19 cellular contexts compared by ENCODE assay signal in the genomic region with DNA sequence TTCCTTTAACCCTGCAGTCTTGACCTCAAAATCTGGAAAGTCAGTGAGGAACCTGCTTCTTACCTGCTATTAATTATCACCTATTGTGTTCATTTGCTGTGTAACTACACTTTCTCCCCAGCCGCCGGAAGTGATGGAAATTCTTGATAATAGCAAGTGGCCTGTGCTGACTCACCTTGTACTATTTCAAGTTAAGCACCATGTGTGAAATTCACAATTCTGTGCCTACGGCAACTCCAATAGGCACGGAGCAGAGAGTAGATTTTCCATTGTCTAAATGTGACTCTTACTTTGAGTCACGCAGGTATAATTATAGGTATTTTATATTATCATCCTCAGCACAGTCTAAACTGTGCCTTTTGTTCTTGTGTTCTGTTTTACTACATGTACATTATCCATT.
DNase-seq lines count a peak whose midpoint lies in the region; ATAC-seq, FAIRE-seq and TF ChIP-seq lines count a peak whose summit lies in the region.
"Had no signal": no experiment of that assay in that cellular context is flagged by ENCODE, and none has a peak within 500 bp of the region (broad histone marks: within the 10 kb centered on the region; RNA-seq: fewer than 3 reads in every experiment).

No MANE protein-coding gene starts in this region.

- no peak overlapping the region for H3K9ac ChIP-seq in K562 (ENCODE audit: insufficient read depth in 1 of 2, low read depth in 2 of 2, low read length in 2 of 2)

- BruUV-seq in K562 (replicated peaks; lab: Mats Ljungman, UMichigan) (no TSS peak), Caco-2 (replicated peaks; lab: Mats Ljungman, UMichigan) (no TSS peak)

- in situ Hi-C loops in K562 (cut with MboI): no loop called here

- H3K36me3 Mint-ChIP-seq in Caco-2 (ENCODE audit: insufficient read depth, unreplicated experiment): no peaks in the 10 kb centered on the region
- H3K36me3 Mint-ChIP-seq: naive B cell had no signal

- no peak for TF ChIP-seq POLR2A in K562 (conservative IDR thresholded peaks at IDR 0.05)

- H4K20me1 ChIP-seq in K562 (replicated peaks; ENCODE audit: control insufficient read depth, insufficient read depth, low read length): no peaks in the 10 kb centered on the region

- no peak for TF ChIP-seq CTCF in cardiac muscle cell (IDR thresholded peaks at IDR 0.05; ENCODE audit: low read depth, low read length)
- no peak for TF ChIP-seq CTCF in K562 (IDR thresholded peaks at IDR 0.05 in 2 of 3, conservative IDR thresholded peaks at IDR 0.05 in 1 of 3; ENCODE audit: insufficient read depth in 2 of 3, low read depth in 1 of 3, low read length in 3 of 3)
- TF ChIP-seq CTCF in Caco-2 (IDR thresholded peaks at IDR 0.05; ENCODE audit: insufficient read depth in 1 of 2, low read depth in 1 of 2, low read length in 1 of 2, severe bottlenecking in 1 of 2, unreplicated experiment in 1 of 2): no peak
- no peak for TF ChIP-seq CTCF in coronary artery (IDR thresholded peaks at IDR 0.05)

- peaks cover 13% of the 10 kb centered on the region for H3K36me3 ChIP-seq in cardiac muscle cell
- no peaks in the 10 kb centered on the region for H3K36me3 ChIP-seq in K562 (ENCODE audit: control insufficient read depth, insufficient read depth, low read length)
- H3K36me3 ChIP-seq in Caco-2 (ENCODE audit: control insufficient read depth, insufficient read depth, low read length): no peaks in the 10 kb centered on the region

- no peaks in the 10 kb centered on the region for H3K27me3 Mint-ChIP-seq in Caco-2 (ENCODE audit: insufficient read depth, unreplicated experiment)
- H3K27me3 Mint-ChIP-seq: stimulated activated naive CD8-positive, alpha-beta T cell treated with anti-CD3 and anti-CD28 coated beads, Interleukin-15, Interleukin-2, amounts not matched to agents 100 ng/mL and 50 ng/mL, for 24 hours had no signal

- H3K4me3 ChIP-seq in cardiac muscle cell (no peak overlapping the region), K562 (no peak overlapping the region), Caco-2 (ENCODE audit: low read depth, low read length) (no peak overlapping the region), coronary artery (no peak overlapping the region)

- no peak overlapping the region for H3K4me2 ChIP-seq in K562 (ENCODE audit: insufficient read depth, low read length)

- DNase-seq in cardiac muscle cell (ENCODE audit: low read depth in 1 of 2, low spot score in 1 of 2): no peak
- DNase-seq in cardiac septum (ENCODE audit: low spot score): no peak
- peak; percentile 72 to 90 for DNase-seq in NCI-H2081 (lab: John Stamatoyannopoulos, UW)
- DNase-seq in K562 (ENCODE audit: extremely low read depth in 1 of 4, low spot score in 3 of 4): peak in 1 of 4 experiments; percentile 30
- no peak for DNase-seq in Caco-2
- DNase-seq in anterior cingulate cortex (lab: John Stamatoyannopoulos, UW): no peak
- DNase-seq in SK-N-DZ (ENCODE audit: low spot score): no peak
- no peak for DNase-seq in coronary artery (ENCODE audit: low spot score)
- DNase-seq: activated CD4-positive, alpha-beta T cell treated with anti-CD3 and anti-CD28 coated beads for 1 hour; activated naive CD4-positive, alpha-beta T cell treated with anti-CD3 and anti-CD28 coated beads for 36 hours; effector CD8-positive, alpha-beta T cell; KBM-7; naive B cell; NCI-H187 treated with DMSO at 0.1 percent for 48 hours; SHP77; small intestine had no signal

- no peaks in the 10 kb centered on the region for H3K9me3 Mint-ChIP-seq in Caco-2 (ENCODE audit: unreplicated experiment)
- H3K9me3 Mint-ChIP-seq: activated naive CD4-positive, alpha-beta T cell treated with anti-CD3 and anti-CD28 coated beads for 36 hours; naive B cell; stimulated activated naive CD8-positive, alpha-beta T cell treated with anti-CD3 and anti-CD28 coated beads, Interleukin-15, Interleukin-2, amounts not matched to agents 100 ng/mL and 50 ng/mL, for 24 hours had no signal

- WGBS in K562 (ENCODE audit: insufficient coverage, low coverage, missing lambda C conversion rate): 2% methylated on average over 5 of the region's 5 CpGs

- no peak overlapping the region for H3K27ac Mint-ChIP-seq in Caco-2 (ENCODE audit: unreplicated experiment)
- H3K27ac Mint-ChIP-seq: activated naive CD4-positive, alpha-beta T cell treated with anti-CD3 and anti-CD28 coated beads for 36 hours; stimulated activated naive CD8-positive, alpha-beta T cell treated with anti-CD3 and anti-CD28 coated beads, Interleukin-15, Interleukin-2, amounts not matched to agents 100 ng/mL and 50 ng/mL, for 24 hours had no signal

- H3K4me3 Mint-ChIP-seq in Caco-2 (ENCODE audit: unreplicated experiment): no peak overlapping the region
- H3K4me3 Mint-ChIP-seq: activated naive CD4-positive, alpha-beta T cell treated with anti-CD3 and anti-CD28 coated beads for 36 hours; naive B cell; stimulated activated naive CD8-positive, alpha-beta T cell treated with anti-CD3 and anti-CD28 coated beads, Interleukin-15, Interleukin-2, amounts not matched to agents 100 ng/mL and 50 ng/mL, for 24 hours had no signal

- H3K9me3 ChIP-seq in cardiac muscle cell (ENCODE audit: low read depth) (no peaks in the 10 kb centered on the region), K562 (replicated peaks; ENCODE audit: control insufficient read depth, insufficient read depth, low read depth, low read length) (no peaks in the 10 kb centered on the region), Caco-2 (no peaks in the 10 kb centered on the region)

- CTCF ChIA-PET in K562 (lab: Yijun Ruan, JAX; ENCODE audit: low intra/inter-chr PET ratio) (no interaction called here), Caco-2 (lab: Charles Lee) (no interaction called here)

- peak overlapping the region; percentile 67 for H3K27ac ChIP-seq in cardiac muscle cell
- H3K27ac ChIP-seq in K562 (ENCODE audit: extremely low read depth, low read depth, low read length): no peak overlapping the region
- H3K27ac ChIP-seq in coronary artery: no peak overlapping the region

- FAIRE-seq in K562 (lab: Jason Lieb, UNC): no peak
- FAIRE-seq: GM18507, GM19239, small intestine had no signal

- H2AFZ ChIP-seq in K562 (ENCODE audit: low read depth, low read length): no peak overlapping the region

- POLR2A ChIA-PET in K562 (lab: Yijun Ruan, JAX) (no interaction called here), Caco-2 (lab: Charles Lee) (no interaction called here)

- no peak for TF ChIP-seq RAD21 in K562 (CRISPR knock-in tag; conservative IDR thresholded peaks at IDR 0.05 in 1 of 2, IDR thresholded peaks at IDR 0.05 in 1 of 2)

- no peak for TF ChIP-seq EP300 in K562 (IDR thresholded peaks at IDR 0.05; ENCODE audit: low read length)

- intact Hi-C loops in cardiac septum (cut with DNase I): no loop called here
- intact Hi-C loops in K562 (cut with micrococcal nuclease): no loop called here
- intact Hi-C loops in Caco-2 (cut with micrococcal nuclease; ENCODE audit: unreplicated experiment): no loop called here

- peaks cover 9% of the 10 kb centered on the region for H3K4me1 ChIP-seq in cardiac muscle cell (ENCODE audit: low read depth)
- H3K4me1 ChIP-seq in K562 (replicated peaks in 1 of 2; ENCODE audit: control insufficient read depth in 2 of 2, insufficient read depth in 2 of 2, low read length in 2 of 2): peaks cover 0 to 3% of the 10 kb centered on the region in 2 experiments; a peak in 1 of 5 replicates
- no peaks in the 10 kb centered on the region for H3K4me1 ChIP-seq in Caco-2

- H3K9me1 ChIP-seq in K562 (ENCODE audit: control insufficient read depth, insufficient read depth, low read length): no peaks in the 10 kb centered on the region

- H3K27me3 ChIP-seq in cardiac muscle cell: no peaks in the 10 kb centered on the region
- H3K27me3 ChIP-seq in K562 (ENCODE audit: control insufficient read depth in 2 of 2, insufficient read depth in 2 of 2, low read length in 2 of 2): peaks cover 9 to 43% of the 10 kb centered on the region in 2 experiments
- H3K27me3 ChIP-seq in Caco-2 (replicated peaks; ENCODE audit: control insufficient read depth, insufficient read depth, low read length): no peaks in the 10 kb centered on the region

- peaks cover 10% of the 10 kb centered on the region for H3K4me1 Mint-ChIP-seq in Caco-2 (ENCODE audit: low read depth, unreplicated experiment)
- H3K4me1 Mint-ChIP-seq: naive B cell had no signal

- peak; percentile 77 for ATAC-seq in K562

- no peaks in the 10 kb centered on the region for H3K79me2 ChIP-seq in K562 (ENCODE audit: control insufficient read depth, insufficient read depth, low read length)

TF ChIP-seq in K562, 482 proteins besides CTCF, POLR2A, EP300 and RAD21:
- TF ChIP-seq KDM4B (IDR thresholded peaks at IDR 0.05; ENCODE audit: borderline replicate concordance in 2 of 2, low read depth in 1 of 2): no peak
- peak; percentile 49; the same call in 1 of the 2 replicates for TF ChIP-seq C11orf30 (IDR thresholded peaks at IDR 0.05; ENCODE audit: low read depth)
- peak; percentile 29 for TF ChIP-seq ZNF316 (IDR thresholded peaks at IDR 0.05)
- TF ChIP-seq ARID1B (IDR thresholded peaks at IDR 0.05): peak; percentile 16; the same call in 1 of the 2 replicates
- no peak for TF ChIP-seq ZNF584 (CRISPR knock-in tag; IDR thresholded peaks at IDR 0.05; ENCODE audit: low read depth)
- 0 out of 2 replicates have a peak, but pooled peaks have one; percentile 27 for TF ChIP-seq ETV1 (tag; conservative IDR thresholded peaks at IDR 0.05; ENCODE audit: low read depth)
- peak; percentile 25; the same call in 1 of the 2 replicates for TF ChIP-seq ATF3 (IDR thresholded peaks at IDR 0.05)
- no peak for TF ChIP-seq ATF3 (CRISPR knock-in tag; conservative IDR thresholded peaks at IDR 0.05)
- TF ChIP-seq JUND (IDR thresholded peaks at IDR 0.05; ENCODE audit: borderline replicate concordance, low read depth, low read length): peak; percentile 44; the same call in 1 of the 2 replicates
- no peak; the same call in 2 of the 3 replicates for TF ChIP-seq JUND (tag; IDR thresholded peaks at IDR 0.05; ENCODE audit: borderline replicate concordance, low read depth, low read length)
- peak; percentile 67 for TF ChIP-seq NFE2 (IDR thresholded peaks at IDR 0.05; ENCODE audit: low read depth)
- no peak for TF ChIP-seq ZNF384 (IDR thresholded peaks at IDR 0.05; ENCODE audit: low read depth, low read length)

Comparison
In these comparisons a context has a peak if more than half of its experiments do, and no peak if none do; other contexts are left out.
1. DNase-seq: peak in NCI-H2081 (2 of 2); none in cardiac muscle cell (0 of 2), cardiac septum (single experiment), Caco-2 (0 of 2), anterior cingulate cortex (0 of 58), SK-N-DZ (single experiment) and coronary artery (single experiment).